1 cellular context compared by ENCODE assay signal in the genomic region with DNA sequence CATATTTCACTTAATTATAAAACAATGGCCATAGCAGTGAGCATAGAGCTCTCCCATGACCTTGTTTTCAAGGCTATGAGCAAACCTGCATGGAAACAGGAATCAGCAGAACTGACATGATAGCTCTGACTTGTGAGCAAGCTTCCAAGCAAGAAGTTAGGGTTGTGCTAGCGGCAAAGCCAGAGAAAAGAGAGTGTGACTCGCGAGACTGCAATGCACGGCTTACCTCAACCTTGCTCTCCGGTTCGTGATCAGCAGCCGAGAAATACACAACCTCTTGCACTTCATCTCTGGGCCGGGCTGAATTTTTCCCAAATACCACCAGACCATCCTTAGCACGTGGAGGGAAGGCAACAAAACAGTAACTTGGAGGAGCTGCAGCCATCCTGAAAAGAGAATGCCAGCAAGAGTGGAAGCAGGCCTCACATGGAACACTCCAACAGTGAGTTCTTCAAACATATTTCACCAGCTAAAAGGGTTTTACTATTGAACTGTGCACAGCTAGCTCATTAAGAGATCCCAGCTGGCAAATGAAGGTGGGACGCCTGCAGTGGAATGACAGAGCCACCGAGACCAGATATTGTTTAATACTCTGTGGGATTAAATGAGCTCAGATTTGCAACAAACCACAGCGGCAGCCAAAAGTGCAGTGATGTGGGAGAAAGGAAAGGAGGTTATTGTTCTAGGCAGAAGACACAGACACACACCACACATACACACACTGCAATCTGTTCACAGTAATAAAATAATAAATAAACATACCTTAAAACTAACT.
TF ChIP-seq lines count a peak whose summit lies in the region.

No MANE protein-coding gene starts in this region.

TF ChIP-seq in neural cell, 6 proteins besides CTCF, POLR2A, EP300 and RAD21 (continued from another document):
- no peak for TF ChIP-seq MXI1 (conservative IDR thresholded peaks at IDR 0.05; ENCODE audit: poor library complexity, severe bottlenecking)
TF ChIP-seq in neural cell: peak in this region for 0.
